Comparison of ENCODE assay signal across 24 cellular contexts in genomic region chr2:53173126-53173525, GRCh38.
"Had no signal": no experiment of that assay in that cellular context is flagged by ENCODE, and none has a peak within 500 bp of the region (broad histone marks: within the 10 kb centered on the region; RNA-seq: fewer than 3 reads in every experiment).

No MANE protein-coding gene starts in this region.

- H3K9me3 Mint-ChIP-seq: neural crest cell had no signal

- DNase-seq: dorsolateral prefrontal cortex; effector CD4-positive, alpha-beta T cell; foreskin keratinocyte; heart left ventricle; kidney; left lung; lower lobe of right lung; natural killer cell; pancreas; retina; sigmoid colon; stimulated activated CD4-positive, alpha-beta T cell treated with anti-CD3 and anti-CD28 coated beads, Interleukin-2, amount 100 ng/mL, for 24 hours; stimulated activated CD4-positive, alpha-beta T cell treated with anti-CD3 and anti-CD28 coated beads, Interleukin-4, amount 100 ng/mL, for 4 hours; stimulated activated naive CD8-positive, alpha-beta T cell treated with anti-CD3 and anti-CD28 coated beads, Interleukin-15, Interleukin-2, amounts not matched to agents 100 U/mL and 50 U/mL, for 24 hours had no signal

- ATAC-seq: foreskin keratinocyte; gastroesophageal sphincter; natural killer cell; pancreas; stimulated activated memory B cell treated with anti-CD40 and anti-IgM and Interleukin-4, amounts not matched to agents 10 μg/mL and 1 μg/mL and 100 μg/mL, for 72 hours; stimulated activated naive CD8-positive, alpha-beta T cell treated with anti-CD3 and anti-CD28 coated beads, Interleukin-15, Interleukin-2, amounts not matched to agents 100 U/mL and 50 U/mL, for 24 hours had no signal

- H3K4me2 ChIP-seq: hepatocyte had no signal

- H3K27ac Mint-ChIP-seq: natural killer cell; stimulated activated memory B cell treated with anti-CD40 and anti-IgM and Interleukin-4, amounts not matched to agents 10 μg/mL and 1 μg/mL and 100 μg/mL, for 72 hours had no signal

- H3K4me3 ChIP-seq: dorsolateral prefrontal cortex, gastroesophageal sphincter, heart left ventricle, hepatocyte, left lung, lower lobe of right lung, pancreas, sigmoid colon, thoracic aorta, tibial nerve, upper lobe of left lung had no signal

- H3K4me1 ChIP-seq: foreskin keratinocyte, gastroesophageal sphincter, left lung, pancreas, sigmoid colon, tibial nerve, upper lobe of left lung had no signal

- H3K9me3 ChIP-seq: gastroesophageal sphincter, heart left ventricle, left lung, lower lobe of right lung, neutrophil, pancreas, sigmoid colon, thoracic aorta, tibial nerve, upper lobe of left lung had no signal

- H3K4me3 Mint-ChIP-seq: natural killer cell; neural crest cell; stimulated activated memory B cell treated with anti-CD40 and anti-IgM and Interleukin-4, amounts not matched to agents 10 μg/mL and 1 μg/mL and 100 μg/mL, for 72 hours had no signal

- H3K27me3 Mint-ChIP-seq: stimulated activated memory B cell treated with anti-CD40 and anti-IgM and Interleukin-4, amounts not matched to agents 10 μg/mL and 1 μg/mL and 100 μg/mL, for 72 hours had no signal

- H3K4me1 Mint-ChIP-seq: natural killer cell; neural crest cell; stimulated activated memory B cell treated with anti-CD40 and anti-IgM and Interleukin-4, amounts not matched to agents 10 μg/mL and 1 μg/mL and 100 μg/mL, for 72 hours had no signal

- FAIRE-seq: colon, kidney, pancreas, urothelium cell line had no signal

- H3K36me3 Mint-ChIP-seq: natural killer cell; stimulated activated memory B cell treated with anti-CD40 and anti-IgM and Interleukin-4, amounts not matched to agents 10 μg/mL and 1 μg/mL and 100 μg/mL, for 72 hours had no signal

- H3K27ac ChIP-seq: dorsolateral prefrontal cortex, foreskin keratinocyte, gastroesophageal sphincter, hepatocyte, left lung, lower lobe of right lung, neutrophil, pancreas, sigmoid colon, thoracic aorta, tibial nerve, upper lobe of left lung had no signal
